1 cellular context compared by ENCODE assay signal in genomic region chr9:128151343-128152132, GRCh38.
TF ChIP-seq lines count a peak whose summit lies in the region.

No MANE protein-coding gene starts in this region.

TF ChIP-seq in HepG2, 621 proteins besides CTCF, POLR2A, EP300 and RAD21:
- TF ChIP-seq STAT5B (CRISPR knock-in tag; IDR thresholded peaks at IDR 0.05): no peak
- TF ChIP-seq ZNF20 (CRISPR knock-in tag; IDR thresholded peaks at IDR 0.05): no peak
- TF ChIP-seq HNF1B (CRISPR knock-in tag; IDR thresholded peaks at IDR 0.05): no peak
- no peak for TF ChIP-seq ZNF431 (CRISPR knock-in tag; IDR thresholded peaks at IDR 0.05; ENCODE audit: borderline replicate concordance, low read depth)
- TF ChIP-seq SAFB2 (CRISPR knock-in tag; IDR thresholded peaks at IDR 0.05; ENCODE audit: borderline replicate concordance, low read depth): no peak
- no peak for TF ChIP-seq CREB3 (CRISPR knock-in tag; IDR thresholded peaks at IDR 0.05)
- no peak for TF ChIP-seq RARG (CRISPR knock-in tag; IDR thresholded peaks at IDR 0.05; ENCODE audit: low read depth)
- no peak for TF ChIP-seq STAG1 (CRISPR knock-in tag; IDR thresholded peaks at IDR 0.05)
- no peak for TF ChIP-seq LBX2 (CRISPR knock-in tag; IDR thresholded peaks at IDR 0.05; ENCODE audit: borderline replicate concordance)
- no peak for TF ChIP-seq KMT2B (CRISPR knock-in tag; IDR thresholded peaks at IDR 0.05)
- TF ChIP-seq ZNF674 (CRISPR knock-in tag; IDR thresholded peaks at IDR 0.05; ENCODE audit: low read depth): no peak
- no peak for TF ChIP-seq FOSL1 (CRISPR knock-in tag; IDR thresholded peaks at IDR 0.05; ENCODE audit: borderline replicate concordance)
- no peak for TF ChIP-seq ZNF180 (CRISPR knock-in tag; IDR thresholded peaks at IDR 0.05; ENCODE audit: borderline replicate concordance, low read depth)
- no peak for TF ChIP-seq XBP1 (CRISPR knock-in tag; IDR thresholded peaks at IDR 0.05)
- no peak for TF ChIP-seq RELA (CRISPR knock-in tag; IDR thresholded peaks at IDR 0.05)
